1 cellular context compared by ENCODE assay signal in the genomic region with DNA sequence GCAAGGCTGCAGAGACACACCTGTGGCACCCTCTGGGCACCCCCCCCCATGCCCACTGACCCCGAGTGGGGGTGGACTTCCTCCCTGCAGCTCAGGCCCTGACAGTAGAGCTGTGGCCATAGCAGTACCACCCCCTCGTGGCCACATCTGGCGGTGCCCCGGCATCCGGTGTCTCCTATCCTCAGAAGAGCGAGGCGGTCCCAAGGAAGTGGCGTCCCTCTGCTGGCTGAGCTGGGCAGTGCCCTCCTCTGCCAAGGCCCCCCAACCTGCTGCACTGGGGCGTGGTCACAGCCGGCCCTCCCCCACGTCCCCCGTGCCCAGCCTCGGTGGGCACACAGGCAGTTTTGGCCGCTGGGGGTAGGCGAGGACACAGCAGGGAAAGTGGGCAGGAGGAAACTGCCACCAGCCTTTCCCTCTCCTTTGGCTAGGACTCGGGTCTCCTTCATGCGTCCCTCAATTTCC.
TF ChIP-seq lines count a peak whose summit lies in the region.

No MANE protein-coding gene starts in this region.

TF ChIP-seq in HCT116, 20 proteins besides CTCF, POLR2A, EP300 and RAD21 (continued from another document):
- TF ChIP-seq, protein P1, sequence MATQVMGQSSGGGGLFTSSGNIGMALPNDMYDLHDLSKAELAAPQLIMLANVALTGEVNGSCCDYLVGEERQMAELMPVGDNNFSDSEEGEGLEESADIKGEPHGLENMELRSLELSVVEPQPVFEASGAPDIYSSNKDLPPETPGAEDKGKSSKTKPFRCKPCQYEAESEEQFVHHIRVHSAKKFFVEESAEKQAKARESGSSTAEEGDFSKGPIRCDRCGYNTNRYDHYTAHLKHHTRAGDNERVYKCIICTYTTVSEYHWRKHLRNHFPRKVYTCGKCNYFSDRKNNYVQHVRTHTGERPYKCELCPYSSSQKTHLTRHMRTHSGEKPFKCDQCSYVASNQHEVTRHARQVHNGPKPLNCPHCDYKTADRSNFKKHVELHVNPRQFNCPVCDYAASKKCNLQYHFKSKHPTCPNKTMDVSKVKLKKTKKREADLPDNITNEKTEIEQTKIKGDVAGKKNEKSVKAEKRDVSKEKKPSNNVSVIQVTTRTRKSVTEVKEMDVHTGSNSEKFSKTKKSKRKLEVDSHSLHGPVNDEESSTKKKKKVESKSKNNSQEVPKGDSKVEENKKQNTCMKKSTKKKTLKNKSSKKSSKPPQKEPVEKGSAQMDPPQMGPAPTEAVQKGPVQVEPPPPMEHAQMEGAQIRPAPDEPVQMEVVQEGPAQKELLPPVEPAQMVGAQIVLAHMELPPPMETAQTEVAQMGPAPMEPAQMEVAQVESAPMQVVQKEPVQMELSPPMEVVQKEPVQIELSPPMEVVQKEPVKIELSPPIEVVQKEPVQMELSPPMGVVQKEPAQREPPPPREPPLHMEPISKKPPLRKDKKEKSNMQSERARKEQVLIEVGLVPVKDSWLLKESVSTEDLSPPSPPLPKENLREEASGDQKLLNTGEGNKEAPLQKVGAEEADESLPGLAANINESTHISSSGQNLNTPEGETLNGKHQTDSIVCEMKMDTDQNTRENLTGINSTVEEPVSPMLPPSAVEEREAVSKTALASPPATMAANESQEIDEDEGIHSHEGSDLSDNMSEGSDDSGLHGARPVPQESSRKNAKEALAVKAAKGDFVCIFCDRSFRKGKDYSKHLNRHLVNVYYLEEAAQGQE (IDR thresholded peaks at IDR 0.05; ENCODE audit: low read depth): no peak
- no peak for TF ChIP-seq CEBPB (IDR thresholded peaks at IDR 0.05; ENCODE audit: low read depth)
- TF ChIP-seq, protein P2, sequence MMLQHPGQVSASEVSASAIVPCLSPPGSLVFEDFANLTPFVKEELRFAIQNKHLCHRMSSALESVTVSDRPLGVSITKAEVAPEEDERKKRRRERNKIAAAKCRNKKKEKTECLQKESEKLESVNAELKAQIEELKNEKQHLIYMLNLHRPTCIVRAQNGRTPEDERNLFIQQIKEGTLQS (IDR thresholded peaks at IDR 0.05): no peak
- no peak for TF ChIP-seq SP1 (IDR thresholded peaks at IDR 0.05; ENCODE audit: low read depth)
- no peak for TF ChIP-seq ZNF274 (IDR thresholded peaks at IDR 0.05; ENCODE audit: low read depth, low read length)
- TF ChIP-seq, protein P3, sequence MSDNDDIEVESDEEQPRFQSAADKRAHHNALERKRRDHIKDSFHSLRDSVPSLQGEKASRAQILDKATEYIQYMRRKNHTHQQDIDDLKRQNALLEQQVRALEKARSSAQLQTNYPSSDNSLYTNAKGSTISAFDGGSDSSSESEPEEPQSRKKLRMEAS (IDR thresholded peaks at IDR 0.05): no peak
- TF ChIP-seq EZH2phosphoT487 (IDR thresholded peaks at IDR 0.05; ENCODE audit: borderline replicate concordance): no peak
- TF ChIP-seq, protein P4, sequence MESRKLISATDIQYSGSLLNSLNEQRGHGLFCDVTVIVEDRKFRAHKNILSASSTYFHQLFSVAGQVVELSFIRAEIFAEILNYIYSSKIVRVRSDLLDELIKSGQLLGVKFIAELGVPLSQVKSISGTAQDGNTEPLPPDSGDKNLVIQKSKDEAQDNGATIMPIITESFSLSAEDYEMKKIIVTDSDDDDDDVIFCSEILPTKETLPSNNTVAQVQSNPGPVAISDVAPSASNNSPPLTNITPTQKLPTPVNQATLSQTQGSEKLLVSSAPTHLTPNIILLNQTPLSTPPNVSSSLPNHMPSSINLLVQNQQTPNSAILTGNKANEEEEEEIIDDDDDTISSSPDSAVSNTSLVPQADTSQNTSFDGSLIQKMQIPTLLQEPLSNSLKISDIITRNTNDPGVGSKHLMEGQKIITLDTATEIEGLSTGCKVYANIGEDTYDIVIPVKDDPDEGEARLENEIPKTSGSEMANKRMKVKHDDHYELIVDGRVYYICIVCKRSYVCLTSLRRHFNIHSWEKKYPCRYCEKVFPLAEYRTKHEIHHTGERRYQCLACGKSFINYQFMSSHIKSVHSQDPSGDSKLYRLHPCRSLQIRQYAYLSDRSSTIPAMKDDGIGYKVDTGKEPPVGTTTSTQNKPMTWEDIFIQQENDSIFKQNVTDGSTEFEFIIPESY (IDR thresholded peaks at IDR 0.05; ENCODE audit: extremely low read depth, insufficient replicate concordance, low read length): no peak
- TF ChIP-seq YY1 (IDR thresholded peaks at IDR 0.05; ENCODE audit: extremely low read depth, insufficient replicate concordance, low read depth, low read length): no peak
